In genomic region chr12:110126557-110126956, GRCh38 we compare ENCODE assay signal across 1 cellular context.
TF ChIP-seq lines count a peak whose summit lies in the region.

No MANE protein-coding gene starts in this region.

TF ChIP-seq in SK-N-SH, 30 proteins besides CTCF, POLR2A, EP300 and RAD21 (continued from another document):
- TF ChIP-seq, protein P1, sequence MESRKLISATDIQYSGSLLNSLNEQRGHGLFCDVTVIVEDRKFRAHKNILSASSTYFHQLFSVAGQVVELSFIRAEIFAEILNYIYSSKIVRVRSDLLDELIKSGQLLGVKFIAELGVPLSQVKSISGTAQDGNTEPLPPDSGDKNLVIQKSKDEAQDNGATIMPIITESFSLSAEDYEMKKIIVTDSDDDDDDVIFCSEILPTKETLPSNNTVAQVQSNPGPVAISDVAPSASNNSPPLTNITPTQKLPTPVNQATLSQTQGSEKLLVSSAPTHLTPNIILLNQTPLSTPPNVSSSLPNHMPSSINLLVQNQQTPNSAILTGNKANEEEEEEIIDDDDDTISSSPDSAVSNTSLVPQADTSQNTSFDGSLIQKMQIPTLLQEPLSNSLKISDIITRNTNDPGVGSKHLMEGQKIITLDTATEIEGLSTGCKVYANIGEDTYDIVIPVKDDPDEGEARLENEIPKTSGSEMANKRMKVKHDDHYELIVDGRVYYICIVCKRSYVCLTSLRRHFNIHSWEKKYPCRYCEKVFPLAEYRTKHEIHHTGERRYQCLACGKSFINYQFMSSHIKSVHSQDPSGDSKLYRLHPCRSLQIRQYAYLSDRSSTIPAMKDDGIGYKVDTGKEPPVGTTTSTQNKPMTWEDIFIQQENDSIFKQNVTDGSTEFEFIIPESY (IDR thresholded peaks at IDR 0.05; ENCODE audit: borderline replicate concordance, low read depth): no peak
- TF ChIP-seq POLR2AphosphoS5 (IDR thresholded peaks at IDR 0.05; ENCODE audit: low read depth, low read length): no peak
- no peak for TF ChIP-seq YY1 (IDR thresholded peaks at IDR 0.05; ENCODE audit: low read depth)
- TF ChIP-seq FOXJ3 (CRISPR knock-in tag; IDR thresholded peaks at IDR 0.05): no peak
